In genomic region chr5:151740336-151740942, GRCh38 we compare ENCODE assay signal across 8 cellular contexts. TPM values are rescaled to one million over a fixed set of nuclear protein-coding genes. Genes with fewer than 3 reads are reported as not detected.
DNase-seq lines count a peak whose midpoint lies in the region; ATAC-seq and TF ChIP-seq lines count a peak whose summit lies in the region.

No MANE protein-coding gene starts in this region.

- peak overlapping the region; percentile 27 to 36 for H3K27ac ChIP-seq in prostate gland

- 7% methylated on average over 11 of the region's 11 CpGs for WGBS in prostate gland

- no peak overlapping the region for H3K4me3 ChIP-seq in prostate gland

- H3K27me3 ChIP-seq in prostate gland (replicated peaks; ENCODE audit: insufficient read depth) = no peaks in the 10 kb centered on the region

- TF ChIP-seq CTCF in prostate gland (IDR thresholded peaks at IDR 0.05) = peak; percentile 77 to 84 (median 82)

- no peaks in the 10 kb centered on the region for H3K9me3 ChIP-seq in prostate gland

- TF ChIP-seq POLR2A in prostate gland (IDR thresholded peaks at IDR 0.05) = no peak

- H3K36me3 ChIP-seq in prostate gland = no peaks in the 10 kb centered on the region

- peak; percentile 55 for ATAC-seq in GM19467 (IDR thresholded peaks at IDR 0.05; ENCODE audit: unreplicated experiment)
- peak; percentile 72 for ATAC-seq in SK-N-SH treated with all-trans-retinoic acid at 6 μM for 48 hours
- ATAC-seq in left ventricle myocardium superior = peak; percentile 90

- intact Hi-C loops in left ventricle myocardium superior (cut with micrococcal nuclease) = loop anchor here (5.0 to 10.0 kb wide), 2 partner anchors 78 to 296 kb away; partner anchors contain the start of gene SLC36A1
- intact Hi-C loops in prostate gland (cut with DNase I) = loop anchor here (5.0 kb wide), 1 partner anchor 293 kb away; the partner anchor contains the start of gene SLC36A1

- no peaks in the 10 kb centered on the region for H3K4me1 ChIP-seq in prostate gland (replicated peaks)

- peak; percentile 5 for DNase-seq in DMS 273 treated with DMSO at 0.1 percent for 48 hours (lab: John Stamatoyannopoulos, UW)
- peak; percentile 61 for DNase-seq in HS-27A (ENCODE audit: low read depth)
- DNase-seq in anterior cingulate cortex (lab: John Stamatoyannopoulos, UW) = peak in 40 of 58 donors; percentile 3 to 73 (median 27)
- DNase-seq in left ventricle myocardium superior = peak; percentile 76
- peak; percentile 39 for DNase-seq in prostate gland (ENCODE audit: low spot score)
- DNase-seq in NCI-H774 (lab: John Stamatoyannopoulos, UW) = no peak

TF ChIP-seq in SK-N-SH treated with all-trans-retinoic acid at 6 μM for 48 hours, 23 proteins besides CTCF, POLR2A, EP300 and RAD21:
- no peak for TF ChIP-seq TCF4 (CRISPR knock-in tag; IDR thresholded peaks at IDR 0.05; ENCODE audit: borderline replicate concordance)
- TF ChIP-seq GLIS3 (CRISPR knock-in tag; IDR thresholded peaks at IDR 0.05) = no peak
- TF ChIP-seq ZC3H10 (CRISPR knock-in tag; IDR thresholded peaks at IDR 0.05) = no peak
- TF ChIP-seq ZNF8 (CRISPR knock-in tag; IDR thresholded peaks at IDR 0.05) = no peak
- no peak for TF ChIP-seq ZFP3 (CRISPR knock-in tag; IDR thresholded peaks at IDR 0.05)
- TF ChIP-seq TSHZ2 (CRISPR knock-in tag; IDR thresholded peaks at IDR 0.05) = no peak
- no peak for TF ChIP-seq ESRRG (CRISPR knock-in tag; IDR thresholded peaks at IDR 0.05)
- no peak for TF ChIP-seq ISL1 (CRISPR knock-in tag; IDR thresholded peaks at IDR 0.05)
- TF ChIP-seq BACH2 (CRISPR knock-in tag; IDR thresholded peaks at IDR 0.05; ENCODE audit: borderline replicate concordance) = no peak
- no peak for TF ChIP-seq TOX (CRISPR knock-in tag; IDR thresholded peaks at IDR 0.05; ENCODE audit: borderline replicate concordance)
- TF ChIP-seq ZFP30 (CRISPR knock-in tag; IDR thresholded peaks at IDR 0.05) = no peak
- TF ChIP-seq ZNF565 (CRISPR knock-in tag; conservative IDR thresholded peaks at IDR 0.05; ENCODE audit: low read depth) = no peak
- TF ChIP-seq OSR1 (CRISPR knock-in tag; IDR thresholded peaks at IDR 0.05) = no peak
- no peak for TF ChIP-seq PPARA (CRISPR knock-in tag; IDR thresholded peaks at IDR 0.05; ENCODE audit: borderline replicate concordance)
- TF ChIP-seq PATZ1 (CRISPR knock-in tag; IDR thresholded peaks at IDR 0.05; ENCODE audit: borderline replicate concordance) = no peak
- TF ChIP-seq ZNF70 (CRISPR knock-in tag; IDR thresholded peaks at IDR 0.05) = no peak
- TF ChIP-seq CSDC2 (CRISPR knock-in tag; IDR thresholded peaks at IDR 0.05) = no peak
- no peak for TF ChIP-seq CREB5 (CRISPR knock-in tag; IDR thresholded peaks at IDR 0.05; ENCODE audit: low read depth)
- no peak for TF ChIP-seq POU6F1 (CRISPR knock-in tag; IDR thresholded peaks at IDR 0.05; ENCODE audit: borderline replicate concordance, low read depth)
- no peak for TF ChIP-seq CSRNP3 (CRISPR knock-in tag; IDR thresholded peaks at IDR 0.05)

RNA-seq across cellular contexts. Expression of gene ATOX1, which starts 18.0 kb away (rescaled TPM):
- total RNA-seq in left ventricle myocardium superior (63.2 TPM), prostate gland (100 to 1,000 TPM in 1 of 2 donors, 10 to 100 TPM in 1; 97.8 to 163 TPM)

RNA-seq across cellular contexts. Expression of gene G3BP1, which starts 31.3 kb away (rescaled TPM):
- total RNA-seq in left ventricle myocardium superior = 125 TPM
- 100 to 1,000 TPM in 1 of 2 donors, 10 to 100 TPM in 1; 98.4 to 119 TPM for total RNA-seq in prostate gland

RNA-seq across cellular contexts. Expression of gene SPARC, which starts 53.7 kb away (rescaled TPM):
- 439 TPM for total RNA-seq in left ventricle myocardium superior
- 1,000 to 10,000 TPM in 1 of 2 donors, 100 to 1,000 TPM in 1; 101 to 2,249 TPM for total RNA-seq in prostate gland
